8 cellular contexts compared by ENCODE assay signal in genomic region chr7:131370523-131370968, GRCh38. TPM values are rescaled to one million over a fixed set of nuclear protein-coding genes. Genes with fewer than 3 reads are reported as not detected.
A peak's percentile ranks its signal among the peaks of the same experiment; 100 is the strongest.
DNase-seq lines count a peak whose midpoint lies in the region; ATAC-seq, FAIRE-seq and TF ChIP-seq lines count a peak whose summit lies in the region.

No MANE protein-coding gene starts in this region.

- WGBS in A549 (ENCODE audit: missing lambda C conversion rate), result 50% methylated on average over 1 of the region's 1 CpG

- H3K4me1 Mint-ChIP-seq in activated naive CD8-positive, alpha-beta T cell treated with anti-CD3 and anti-CD28 coated beads, Interleukin-2, amount 10 ng/mL, durations not matched to agents 7 days and 5 days, result peaks cover 37% of the 10 kb centered on the region
- H3K4me1 Mint-ChIP-seq in naive thymus-derived CD8-positive, alpha-beta T cell, result peaks cover 24 to 80% (median 62%) of the 10 kb centered on the region in 4 donors

- H3K9me3 ChIP-seq in A549, result no peaks in the 10 kb centered on the region

- H3K36me3 Mint-ChIP-seq in activated naive CD8-positive, alpha-beta T cell treated with anti-CD3 and anti-CD28 coated beads, Interleukin-2, amount 10 ng/mL, durations not matched to agents 7 days and 5 days, result peaks cover 9% of the 10 kb centered on the region
- H3K36me3 Mint-ChIP-seq in naive thymus-derived CD8-positive, alpha-beta T cell, result peaks cover 0 to 11% (median 3%) of the 10 kb centered on the region in 3 donors

- DNase-seq in A549 (ENCODE audit: low read depth in 1 of 2, low spot score in 1 of 2), result no peak
- DNase-seq in activated naive CD8-positive, alpha-beta T cell treated with anti-CD3 and anti-CD28 coated beads, Interleukin-2, amount 10 ng/mL, durations not matched to agents 7 days and 5 days, result no peak
- DNase-seq in naive thymus-derived CD8-positive, alpha-beta T cell, result peak in 6 of 10 donors; percentile 22 to 54 (median 38)
- no peak for DNase-seq in SK-N-DZ (ENCODE audit: low spot score)
- DNase-seq in SKM-1 treated with dmso at 0.1 percent for 144 hours (lab: John Stamatoyannopoulos, UW; ENCODE audit: unreplicated experiment), result no peak

- peak overlapping the region; percentile 43 for H3K4me2 ChIP-seq in A549

- no peak for TF ChIP-seq CTCF in A549 (IDR thresholded peaks at IDR 0.05)

- TF ChIP-seq RAD21 in A549 (conservative IDR thresholded peaks at IDR 0.05 in 1 of 2, IDR thresholded peaks at IDR 0.05 in 1 of 2), result no peak

- peak overlapping the region; percentile 28 for H3K4me3 Mint-ChIP-seq in activated naive CD8-positive, alpha-beta T cell treated with anti-CD3 and anti-CD28 coated beads, Interleukin-2, amount 10 ng/mL, durations not matched to agents 7 days and 5 days
- H3K4me3 Mint-ChIP-seq in naive thymus-derived CD8-positive, alpha-beta T cell, result peak overlapping the region in 8 of 10 donors; percentile 0 to 57 (median 38)

- no peak for TF ChIP-seq POLR2A in A549 (IDR thresholded peaks at IDR 0.05; ENCODE audit: low read length)

- H3K27me3 Mint-ChIP-seq in activated naive CD8-positive, alpha-beta T cell treated with anti-CD3 and anti-CD28 coated beads, Interleukin-2, amount 10 ng/mL, durations not matched to agents 7 days and 5 days, result no peaks in the 10 kb centered on the region
- no peaks in the 10 kb centered on the region for H3K27me3 Mint-ChIP-seq in naive thymus-derived CD8-positive, alpha-beta T cell

- CTCF ChIA-PET in A549 (lab: Yijun Ruan, JAX), result interaction anchor here (1.1 kb wide), 1 partner anchor 24 kb away, joined by 4 read pairs; no protein-coding TSS in a partner anchor

- no peak overlapping the region for H3K4me3 ChIP-seq in A549

- peaks cover 2% of the 10 kb centered on the region for H3K9me3 Mint-ChIP-seq in activated naive CD8-positive, alpha-beta T cell treated with anti-CD3 and anti-CD28 coated beads, Interleukin-2, amount 10 ng/mL, durations not matched to agents 7 days and 5 days
- H3K9me3 Mint-ChIP-seq in naive thymus-derived CD8-positive, alpha-beta T cell, result no peaks in the 10 kb centered on the region

- H3K27ac Mint-ChIP-seq in activated naive CD8-positive, alpha-beta T cell treated with anti-CD3 and anti-CD28 coated beads, Interleukin-2, amount 10 ng/mL, durations not matched to agents 7 days and 5 days, result no peak overlapping the region
- H3K27ac Mint-ChIP-seq in naive thymus-derived CD8-positive, alpha-beta T cell, result peak overlapping the region in 4 of 10 donors; percentile 0 to 34 (median 24)

- FAIRE-seq in A549 (lab: Jason Lieb, UNC), result no peak

- TF ChIP-seq EP300 in A549 (IDR thresholded peaks at IDR 0.05), result no peak

- H3K27ac ChIP-seq in A549, result peak overlapping the region in 1 of 2 experiments; percentile 38; a peak in 3 of 6 replicates

- ATAC-seq in A549, result peak in 1 of 2 experiments; percentile 78; a peak in 3 of 6 replicates
- ATAC-seq in GM19043 (IDR thresholded peaks at IDR 0.05; ENCODE audit: low read depth, unreplicated experiment), result peak; percentile 80
- ATAC-seq in HG03571 (IDR thresholded peaks at IDR 0.05; ENCODE audit: unreplicated experiment), result peak; percentile 87
- peak; percentile 73 for ATAC-seq in activated naive CD8-positive, alpha-beta T cell treated with anti-CD3 and anti-CD28 coated beads, Interleukin-2, amount 10 ng/mL, durations not matched to agents 7 days and 5 days (ENCODE audit: low read depth)
- ATAC-seq in naive thymus-derived CD8-positive, alpha-beta T cell, result peak; percentile 82 to 95
- ATAC-seq in HG02970 (IDR thresholded peaks at IDR 0.05; ENCODE audit: low FRiP score, unreplicated experiment), result no peak

- H3K4me1 ChIP-seq in A549, result peaks cover 60% of the 10 kb centered on the region

- POLR2A ChIA-PET in A549 (lab: Yijun Ruan, JAX), result no interaction called here
- POLR2A ChIA-PET in activated naive CD8-positive, alpha-beta T cell treated with anti-CD3 and anti-CD28 coated beads, Interleukin-2, amount 10 ng/mL, durations not matched to agents 7 days and 5 days (lab: Charles Lee), result no interaction called here
- POLR2A ChIA-PET in naive thymus-derived CD8-positive, alpha-beta T cell (lab: Charles Lee), result interaction anchor here (0.6 kb wide), 1 partner anchor 96 kb away, joined by 3 read pairs; no protein-coding TSS in a partner anchor

TF ChIP-seq in A549, 52 proteins besides CTCF, POLR2A, EP300 and RAD21:
- no peak for TF ChIP-seq CEBPB (IDR thresholded peaks at IDR 0.05)
- no peak for TF ChIP-seq MYC (IDR thresholded peaks at IDR 0.05; ENCODE audit: borderline replicate concordance, low read length)
- no peak for TF ChIP-seq ZNF302 (CRISPR knock-in tag; IDR thresholded peaks at IDR 0.05)
- no peak for TF ChIP-seq TFCP2L1 (CRISPR knock-in tag; IDR thresholded peaks at IDR 0.05)
- TF ChIP-seq FOSL2 (IDR thresholded peaks at IDR 0.05), result no peak
- TF ChIP-seq FOSL2 (CRISPR knock-in tag; IDR thresholded peaks at IDR 0.05), result no peak
- no peak for TF ChIP-seq ZFP36 (IDR thresholded peaks at IDR 0.05; ENCODE audit: borderline replicate concordance, partially characterized antibody)
- no peak for TF ChIP-seq HDAC2 (IDR thresholded peaks at IDR 0.05)

RNA-seq across cellular contexts. Expression of gene MKLN1, which starts 42.9 kb away (rescaled TPM):
- polyA plus RNA-seq in A549 (2011; rRNA removed) (84.5 and 109 TPM in 2 replicates), A549 (2017; fragmentation: RNase III; extraction: RNeasy Plus Mini Kit Qiagen cat#74134 plus additional on column Dnase treatment) (39.6 to 46.4 TPM (median 39.6 TPM) in 3 replicates)
- 17.5 and 18.5 TPM in 2 replicates for polyA plus RNA-seq in A549 (2012; cell fraction: cytosol; rRNA removed)
- 10.8 and 17.1 TPM in 2 replicates for polyA plus RNA-seq in A549 (2012; cell fraction: nucleus; rRNA removed)
- polyA minus RNA-seq in A549 (2011; rRNA and poly(A)+ RNA removed), result 154 and 176 TPM in 2 replicates
- 10 to 100 TPM; 35.7 to 42.3 TPM for total RNA-seq in activated naive CD8-positive, alpha-beta T cell treated with anti-CD3 and anti-CD28 coated beads, Interleukin-2, amount 10 ng/mL, durations not matched to agents 7 days and 5 days
- 10 to 100 TPM; 63.6 to 66.1 TPM for total RNA-seq in naive thymus-derived CD8-positive, alpha-beta T cell
- 10 to 100 TPM; 17.0 to 20.2 (median 20.0) TPM for polyA plus RNA-seq in naive thymus-derived CD8-positive, alpha-beta T cell
- polyA plus RNA-seq in SK-N-DZ (2014; cell fraction: cytosol; rRNA removed), result 9.9 and 11.2 TPM in 2 replicates
- polyA plus RNA-seq in SK-N-DZ (2014; cell fraction: nucleus; rRNA removed), result 14.5 and 21.7 TPM in 2 replicates

Comparison
In these comparisons a context has a peak if more than half of its experiments do, and no peak if none do; other contexts are left out.
1. DNase-seq: peak in naive thymus-derived CD8-positive, alpha-beta T cell (6 of 10); none in A549 (0 of 2), activated naive CD8-positive, alpha-beta T cell treated with anti-CD3 and anti-CD28 coated beads, Interleukin-2, amount 10 ng/mL, durations not matched to agents 7 days and 5 days (single experiment), SK-N-DZ (single experiment) and SKM-1 treated with dmso at 0.1 percent for 144 hours (single experiment).